1 cellular context compared by ENCODE assay signal in genomic region chr2:20509766-20510490, GRCh38.
TF ChIP-seq lines count a peak whose summit lies in the region.

No MANE protein-coding gene starts in this region.

TF ChIP-seq in HepG2, 621 proteins besides CTCF, POLR2A, EP300 and RAD21 (continued from another document):
- TF ChIP-seq HMGXB3 (CRISPR knock-in tag; IDR thresholded peaks at IDR 0.05; ENCODE audit: borderline replicate concordance) (peak; percentile 57; the same call in 1 of the 2 replicates), ZIK1 (CRISPR knock-in tag; IDR thresholded peaks at IDR 0.05; ENCODE audit: borderline replicate concordance, low read depth) (0 out of 2 replicates have a peak, but pooled peaks have one; percentile 42), ZNF784 (CRISPR knock-in tag; IDR thresholded peaks at IDR 0.05; ENCODE audit: borderline replicate concordance) (0 out of 2 replicates have a peak, but pooled peaks have one; percentile 47), TEAD3 (CRISPR knock-in tag; optimal IDR thresholded peaks at IDR 0.05; ENCODE audit: borderline replicate concordance) (peak; percentile 30), ZEB1 (IDR thresholded peaks at IDR 0.05; ENCODE audit: insufficient replicate concordance, low read depth) (peak; percentile 41), ZNF772 (CRISPR knock-in tag; IDR thresholded peaks at IDR 0.05) (peak; percentile 22; the same call in 1 of the 2 replicates), ZNF766 (CRISPR knock-in tag; IDR thresholded peaks at IDR 0.05; ENCODE audit: borderline replicate concordance) (0 out of 2 replicates have a peak, but pooled peaks have one; percentile 24), TSC22D2 (CRISPR knock-in tag; IDR thresholded peaks at IDR 0.05; ENCODE audit: borderline replicate concordance) (peak; percentile 41; the same call in 1 of the 2 replicates), PAXIP1 (CRISPR knock-in tag; conservative IDR thresholded peaks at IDR 0.05) (0 out of 2 replicates have a peak, but pooled peaks have one; percentile 16), ZNF350 (CRISPR knock-in tag; IDR thresholded peaks at IDR 0.05; ENCODE audit: borderline replicate concordance, low read depth) (peak; percentile 51; the same call in 1 of the 2 replicates), NFYC (CRISPR knock-in tag; IDR thresholded peaks at IDR 0.05) (peak; percentile 87), KDM5B (CRISPR knock-in tag; IDR thresholded peaks at IDR 0.05; ENCODE audit: borderline replicate concordance) (peak; percentile 64; the same call in 1 of the 2 replicates)
TF ChIP-seq in HepG2: peak in this region for 68.
